In the genomic region with DNA sequence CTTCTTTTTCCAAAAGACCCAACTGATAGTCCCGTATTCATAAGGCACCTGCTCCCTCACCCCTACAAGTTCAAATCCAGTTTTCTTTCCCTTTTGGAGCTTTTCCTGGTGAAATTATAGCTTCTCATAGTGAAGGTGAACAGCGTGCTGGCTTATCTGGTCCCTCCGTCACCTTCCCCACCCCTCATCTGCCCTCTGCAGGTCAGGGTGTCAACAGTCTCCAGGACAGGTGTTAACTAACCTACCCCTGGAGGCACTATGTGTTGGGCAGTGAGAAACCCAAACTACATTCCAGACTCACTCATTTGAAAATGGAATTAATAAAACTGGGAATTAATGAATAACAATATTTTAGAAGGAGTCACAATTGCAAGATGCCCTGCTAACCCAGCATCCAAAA, we compare ENCODE assay signal across 22 cellular contexts.
"Had no signal": no experiment of that assay in that cellular context is flagged by ENCODE, and none has a peak within 500 bp of the region (broad histone marks: within the 10 kb centered on the region; RNA-seq: fewer than 3 reads in every experiment).

No MANE protein-coding gene starts in this region.

- H3K9me3 ChIP-seq: lower lobe of right lung, psoas muscle, sigmoid colon, stomach, thyroid gland had no signal

- H3K4me3 Mint-ChIP-seq: effector memory CD8-positive, alpha-beta T cell; immature natural killer cell; naive thymus-derived CD4-positive, alpha-beta T cell; nephron; neural progenitor cell; stimulated activated effector memory CD8-positive, alpha-beta T cell treated with anti-CD3 and anti-CD28 coated beads, Interleukin-12 subunit alpha, Interleukin-12 subunit beta, amount 100 ng/mL, for 72 hours had no signal

- H3K27me3 ChIP-seq: neural progenitor cell, sigmoid colon, stomach, thyroid gland had no signal

- DNase-seq: cortex of kidney; effector memory CD8-positive, alpha-beta T cell; hypothalamus; immature natural killer cell; islet precursor cell; kidney glomerular epithelial cell; left colon; left ventricle myocardium superior; lower lobe of right lung; naive thymus-derived CD4-positive, alpha-beta T cell; psoas muscle; right cardiac atrium; sigmoid colon; stimulated activated CD4-positive, alpha-beta T cell treated with anti-CD3 and anti-CD28 coated beads, Interleukin-2, amount 100 ng/mL, for 24 hours; stimulated activated CD4-positive, alpha-beta T cell treated with anti-CD3 and anti-CD28 coated beads, Interleukin-4, amount 100 ng/mL, for 24 hours; stimulated activated naive CD4-positive, alpha-beta T cell treated with Interleukin-2 at 50 U/mL for 16 hours; stomach; thyroid gland had no signal

- H3K4me2 ChIP-seq: neural progenitor cell had no signal

- H3K27ac ChIP-seq: lower lobe of right lung, neural progenitor cell, parathyroid adenoma, psoas muscle, sigmoid colon, stomach, thyroid gland had no signal

- H3K27me3 Mint-ChIP-seq: effector memory CD8-positive, alpha-beta T cell had no signal

- H3K4me3 ChIP-seq: lower lobe of right lung, neural progenitor cell, psoas muscle, sigmoid colon, stomach, thyroid gland had no signal

- H3K4me1 ChIP-seq: lower lobe of right lung, parathyroid adenoma, psoas muscle, sigmoid colon, stomach, thyroid gland had no signal

- H3K36me3 ChIP-seq: lower lobe of right lung, neural progenitor cell, sigmoid colon, stomach, thyroid gland had no signal

- H3K27ac Mint-ChIP-seq: effector memory CD8-positive, alpha-beta T cell; immature natural killer cell; naive thymus-derived CD4-positive, alpha-beta T cell; nephron; neural progenitor cell; stimulated activated effector memory CD8-positive, alpha-beta T cell treated with anti-CD3 and anti-CD28 coated beads, Interleukin-12 subunit alpha, Interleukin-12 subunit beta, amount 100 ng/mL, for 72 hours had no signal

- H2AFZ ChIP-seq: neural progenitor cell, parathyroid adenoma had no signal

- H3K4me1 Mint-ChIP-seq: immature natural killer cell; naive thymus-derived CD4-positive, alpha-beta T cell; neural progenitor cell; stimulated activated effector memory CD8-positive, alpha-beta T cell treated with anti-CD3 and anti-CD28 coated beads, Interleukin-12 subunit alpha, Interleukin-12 subunit beta, amount 100 ng/mL, for 72 hours had no signal

- H3K79me2 ChIP-seq: parathyroid adenoma had no signal

- H3K9me3 Mint-ChIP-seq: nephron, neural progenitor cell had no signal

- ATAC-seq: effector memory CD8-positive, alpha-beta T cell; left colon; left ventricle myocardium superior; lower lobe of right lung; naive thymus-derived CD4-positive, alpha-beta T cell; psoas muscle; right cardiac atrium; stimulated activated effector memory CD8-positive, alpha-beta T cell treated with anti-CD3 and anti-CD28 coated beads, Interleukin-12 subunit alpha, Interleukin-12 subunit beta, amount 100 ng/mL, for 72 hours had no signal

- H3K9ac ChIP-seq: neural progenitor cell, parathyroid adenoma had no signal

- H3K36me3 Mint-ChIP-seq: naive thymus-derived CD4-positive, alpha-beta T cell; neural progenitor cell; stimulated activated effector memory CD8-positive, alpha-beta T cell treated with anti-CD3 and anti-CD28 coated beads, Interleukin-12 subunit alpha, Interleukin-12 subunit beta, amount 100 ng/mL, for 72 hours had no signal
